In the genomic region with DNA sequence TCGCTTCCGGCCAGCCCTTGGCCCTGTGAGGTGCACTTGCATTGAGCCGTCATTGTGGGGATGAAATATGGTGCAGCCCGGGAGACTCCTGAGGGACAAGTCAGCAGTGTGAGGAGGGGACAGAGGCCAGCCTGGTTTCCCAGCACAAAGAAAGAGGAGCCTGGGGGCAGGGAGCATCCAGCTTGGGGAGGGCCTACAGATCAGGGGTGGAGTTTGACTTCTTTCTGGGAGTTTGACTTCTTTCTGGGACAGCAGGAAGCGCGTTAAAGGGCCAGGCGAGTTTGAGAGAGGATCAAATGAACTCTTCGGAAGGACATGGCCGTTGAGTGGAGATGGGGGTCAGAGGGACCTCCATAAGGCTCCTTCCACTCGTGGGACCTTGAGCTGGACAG, we compare ENCODE assay signal across 11 cellular contexts.
DNase-seq lines count a peak whose midpoint lies in the region; TF ChIP-seq lines count a peak whose summit lies in the region.
"Had no signal": no experiment of that assay in that cellular context is flagged by ENCODE, and none has a peak within 500 bp of the region (broad histone marks: within the 10 kb centered on the region; RNA-seq: fewer than 3 reads in every experiment).

No MANE protein-coding gene starts in this region.

- no peaks in the 10 kb centered on the region for H3K79me2 ChIP-seq in Karpas-422 (ENCODE audit: low read length)

- H3K4me2 ChIP-seq in Karpas-422 (ENCODE audit: low read depth, low read length, poor library complexity, severe bottlenecking): no peak overlapping the region

- peaks cover 4% of the 10 kb centered on the region for H3K36me3 Mint-ChIP-seq in activated T-helper 2 cell treated with anti-CD3 and anti-CD28 coated beads, Interferon-gamma antibody, Interleukin-2, Interleukin-4, amounts not matched to agents 10 μg/mL and 5 μg/mL and 100 μg/mL, durations not matched to agents 14 hours and 24 hours and 36 hours (ENCODE audit: low read depth)
- H3K36me3 Mint-ChIP-seq: stimulated activated naive B cell treated with anti-CD40 and anti-IgM and Interleukin-4, amounts not matched to agents 10 μg/mL and 1 μg/mL and 100 μg/mL, for 72 hours had no signal

- no peaks in the 10 kb centered on the region for H3K9me3 ChIP-seq in mucosa of rectum (ENCODE audit: control insufficient read depth in 2 of 2, low read length in 2 of 2)
- H3K9me3 ChIP-seq in tibial nerve: peaks cover 0 to 3% (median 0%) of the 10 kb centered on the region in 4 donors
- no peaks in the 10 kb centered on the region for H3K9me3 ChIP-seq in Karpas-422 (ENCODE audit: low read length)

- no peak overlapping the region for H2AFZ ChIP-seq in Karpas-422 (ENCODE audit: low read length)

- peak overlapping the region; percentile 13 to 31 for H3K27ac ChIP-seq in mucosa of rectum (ENCODE audit: low read depth in 2 of 2, low read length in 2 of 2)
- peak overlapping the region; percentile 54 to 77 (median 66) for H3K27ac ChIP-seq in tibial nerve
- H3K27ac ChIP-seq in Karpas-422 (ENCODE audit: low read length): no peak overlapping the region

- 21 to 28% methylated on average over 10 of the region's 10 CpGs for WGBS in tibial nerve, 2 donors

- no peaks in the 10 kb centered on the region for H3K27me3 Mint-ChIP-seq in activated T-helper 2 cell treated with anti-CD3 and anti-CD28 coated beads, Interferon-gamma antibody, Interleukin-2, Interleukin-4, amounts not matched to agents 10 μg/mL and 5 μg/mL and 100 μg/mL, durations not matched to agents 14 hours and 24 hours and 36 hours (ENCODE audit: low read depth)

- no peak for TF ChIP-seq CTCF in fibroblast of villous mesenchyme (IDR thresholded peaks at IDR 0.05; ENCODE audit: insufficient read depth, low read depth, low read length)
- no peak for TF ChIP-seq CTCF in tibial nerve (IDR thresholded peaks at IDR 0.05)

- H3K4me1 ChIP-seq in mucosa of rectum (ENCODE audit: control insufficient read depth in 2 of 2, insufficient read depth in 2 of 2, low read length in 2 of 2) (peaks cover 0 to 3% of the 10 kb centered on the region in 2 donors), tibial nerve (peaks cover 0 to 34% (median 9%) of the 10 kb centered on the region in 4 donors), Karpas-422 (ENCODE audit: low read length) (no peaks in the 10 kb centered on the region)

- no peak for DNase-seq in activated T-helper 2 cell treated with anti-CD3 and anti-CD28 coated beads, Interferon-gamma antibody, Interleukin-2, Interleukin-4, amounts not matched to agents 10 μg/mL and 5 μg/mL and 100 μg/mL, durations not matched to agents 14 hours and 24 hours and 36 hours (ENCODE audit: low spot score)
- DNase-seq in fibroblast of villous mesenchyme (ENCODE audit: low read depth): peak; percentile 73
- DNase-seq in tibial nerve (ENCODE audit: low spot score in 2 of 2): no peak
- DNase-seq in activated CD8-positive, alpha-beta memory T cell treated with anti-CD3 and anti-CD28 coated beads for 24 hours: no peak
- no peak for DNase-seq in stimulated activated naive CD4-positive, alpha-beta T cell (lab: John Stamatoyannopoulos, UW)
- no peak for DNase-seq in central memory CD4-positive, alpha-beta T cell
- no peak for DNase-seq in Karpas-422
- DNase-seq: activated CD8-positive, alpha-beta T cell treated with anti-CD3 and anti-CD28 coated beads, Interleukin-2, amount 10 ng/mL, durations not matched to agents 7 days and 5 days; DND-41; stimulated activated naive B cell treated with anti-CD40 and anti-IgM and Interleukin-4, amounts not matched to agents 10 μg/mL and 1 μg/mL and 100 μg/mL, for 72 hours had no signal

- no peaks in the 10 kb centered on the region for H3K27me3 ChIP-seq in mucosa of rectum (ENCODE audit: control insufficient read depth in 2 of 2, insufficient read depth in 2 of 2, low read length in 2 of 2)
- no peaks in the 10 kb centered on the region for H3K27me3 ChIP-seq in tibial nerve
- H3K27me3 ChIP-seq in Karpas-422 (ENCODE audit: low read length): no peaks in the 10 kb centered on the region

- intact Hi-C loops in activated T-helper 2 cell treated with anti-CD3 and anti-CD28 coated beads, Interferon-gamma antibody, Interleukin-2, Interleukin-4, amounts not matched to agents 10 μg/mL and 5 μg/mL and 100 μg/mL, durations not matched to agents 14 hours and 24 hours and 36 hours (cut with micrococcal nuclease): no loop called here

- peak overlapping the region; percentile 14 for H3K27ac Mint-ChIP-seq in activated T-helper 2 cell treated with anti-CD3 and anti-CD28 coated beads, Interferon-gamma antibody, Interleukin-2, Interleukin-4, amounts not matched to agents 10 μg/mL and 5 μg/mL and 100 μg/mL, durations not matched to agents 14 hours and 24 hours and 36 hours
- H3K27ac Mint-ChIP-seq: activated CD8-positive, alpha-beta T cell treated with anti-CD3 and anti-CD28 coated beads, Interleukin-2, amount 10 ng/mL, durations not matched to agents 7 days and 5 days had no signal

- H3K4me1 Mint-ChIP-seq in activated T-helper 2 cell treated with anti-CD3 and anti-CD28 coated beads, Interferon-gamma antibody, Interleukin-2, Interleukin-4, amounts not matched to agents 10 μg/mL and 5 μg/mL and 100 μg/mL, durations not matched to agents 14 hours and 24 hours and 36 hours (ENCODE audit: low read depth): peaks cover 25% of the 10 kb centered on the region

- H3K9ac ChIP-seq in mucosa of rectum (ENCODE audit: low read depth in 1 of 2, low read length in 2 of 2) (no peak overlapping the region), Karpas-422 (ENCODE audit: low read length) (no peak overlapping the region)

- H3K4me3 ChIP-seq in fibroblast of villous mesenchyme (ENCODE audit: low read depth, low read length): no peak overlapping the region
- H3K4me3 ChIP-seq in mucosa of rectum (ENCODE audit: low read length in 2 of 2): no peak overlapping the region
- no peak overlapping the region for H3K4me3 ChIP-seq in tibial nerve
- no peak overlapping the region for H3K4me3 ChIP-seq in Karpas-422 (ENCODE audit: low read length)

- no peaks in the 10 kb centered on the region for H3K9me2 ChIP-seq in Karpas-422 (replicated peaks; ENCODE audit: insufficient read depth, low read length)

- no peaks in the 10 kb centered on the region for H4K20me1 ChIP-seq in Karpas-422 (ENCODE audit: insufficient read depth, low read depth, low read length)

- no peaks in the 10 kb centered on the region for H3K36me3 ChIP-seq in mucosa of rectum (ENCODE audit: control insufficient read depth in 2 of 2, insufficient read depth in 2 of 2, low read length in 2 of 2)
- H3K36me3 ChIP-seq in tibial nerve: no peaks in the 10 kb centered on the region
- no peaks in the 10 kb centered on the region for H3K36me3 ChIP-seq in Karpas-422 (ENCODE audit: insufficient read depth, low read length)

- no peak for TF ChIP-seq POLR2A in tibial nerve (IDR thresholded peaks at IDR 0.05)

- peak in 1 of 2 donors; percentile 68 for TF ChIP-seq EP300 in tibial nerve (IDR thresholded peaks at IDR 0.05)

- no peak overlapping the region for H3K4me3 Mint-ChIP-seq in activated T-helper 2 cell treated with anti-CD3 and anti-CD28 coated beads, Interferon-gamma antibody, Interleukin-2, Interleukin-4, amounts not matched to agents 10 μg/mL and 5 μg/mL and 100 μg/mL, durations not matched to agents 14 hours and 24 hours and 36 hours (ENCODE audit: low read depth)
- H3K4me3 Mint-ChIP-seq: activated CD8-positive, alpha-beta T cell treated with anti-CD3 and anti-CD28 coated beads, Interleukin-2, amount 10 ng/mL, durations not matched to agents 7 days and 5 days; stimulated activated naive B cell treated with anti-CD40 and anti-IgM and Interleukin-4, amounts not matched to agents 10 μg/mL and 1 μg/mL and 100 μg/mL, for 72 hours had no signal

- no peaks in the 10 kb centered on the region for H3K9me3 Mint-ChIP-seq in activated T-helper 2 cell treated with anti-CD3 and anti-CD28 coated beads, Interferon-gamma antibody, Interleukin-2, Interleukin-4, amounts not matched to agents 10 μg/mL and 5 μg/mL and 100 μg/mL, durations not matched to agents 14 hours and 24 hours and 36 hours
- H3K9me3 Mint-ChIP-seq: stimulated activated naive B cell treated with anti-CD40 and anti-IgM and Interleukin-4, amounts not matched to agents 10 μg/mL and 1 μg/mL and 100 μg/mL, for 72 hours had no signal
